In the genomic region with DNA sequence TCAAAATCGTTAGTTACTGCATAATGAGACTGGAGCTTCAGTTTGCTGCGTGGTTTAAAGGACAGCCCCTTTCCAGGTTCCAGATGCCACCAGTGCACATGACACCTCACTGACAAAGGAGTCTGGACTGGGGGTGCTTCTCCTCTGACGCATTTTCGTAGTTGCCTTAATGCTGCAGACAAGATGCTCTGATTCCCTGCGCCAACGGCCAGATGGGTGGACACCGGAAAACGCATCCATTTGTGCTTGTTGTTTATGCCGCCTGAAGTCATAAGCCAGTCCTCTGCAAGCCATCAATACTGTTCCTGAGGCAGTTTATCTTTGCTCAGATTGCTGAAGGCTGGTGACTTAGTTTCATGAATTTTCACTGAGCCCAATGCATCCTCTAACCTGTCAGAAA, we compare ENCODE assay signal across 19 cellular contexts. TPM values are rescaled to one million over a fixed set of nuclear protein-coding genes. Genes with fewer than 3 reads are reported as not detected.
DNase-seq lines count a peak whose midpoint lies in the region; ATAC-seq and TF ChIP-seq lines count a peak whose summit lies in the region.
"Had no signal": no experiment of that assay in that cellular context is flagged by ENCODE, and none has a peak within 500 bp of the region (broad histone marks: within the 10 kb centered on the region; RNA-seq: fewer than 3 reads in every experiment).

No MANE protein-coding gene starts in this region.

- H3K27me3 Mint-ChIP-seq in activated T-cell treated with anti-CD3 and anti-CD28 coated beads, Interleukin-2, amount 50 U/mL, for 24 hours, result no peaks in the 10 kb centered on the region
- H3K27me3 Mint-ChIP-seq in CD4-positive, alpha-beta T cell, result no peaks in the 10 kb centered on the region
- H3K27me3 Mint-ChIP-seq in activated T-helper 2 cell treated with anti-CD3 and anti-CD28 coated beads, Interferon-gamma antibody, Interleukin-2, Interleukin-4, amounts not matched to agents 10 μg/mL and 5 μg/mL and 100 μg/mL, durations not matched to agents 14 hours and 24 hours and 36 hours (ENCODE audit: low read depth), result no peaks in the 10 kb centered on the region
- peaks cover 5% of the 10 kb centered on the region for H3K27me3 Mint-ChIP-seq in neural progenitor cell (ENCODE audit: insufficient read depth, low read depth)
- H3K27me3 Mint-ChIP-seq: CD8-positive, alpha-beta memory T cell had no signal

- no peak overlapping the region for H3K4me3 ChIP-seq in neural progenitor cell
- no peak overlapping the region for H3K4me3 ChIP-seq in vagina
- H3K4me3 ChIP-seq: A549, Peyer's patch had no signal

- no peaks in the 10 kb centered on the region for H3K36me3 ChIP-seq in neural progenitor cell
- no peaks in the 10 kb centered on the region for H3K36me3 ChIP-seq in vagina

- peaks cover 38% of the 10 kb centered on the region for H3K79me2 ChIP-seq in neural progenitor cell (ENCODE audit: low read depth)

- H3F3A ChIP-seq in neural progenitor cell (ENCODE audit: low read depth), result no peaks in the 10 kb centered on the region

- no peak for TF ChIP-seq CTCF in CD4-positive, alpha-beta T cell (IDR thresholded peaks at IDR 0.05)
- TF ChIP-seq CTCF in neural progenitor cell (IDR thresholded peaks at IDR 0.05) (no peak), vagina (IDR thresholded peaks at IDR 0.05) (no peak)

- H2AFZ ChIP-seq in neural progenitor cell (replicated peaks), result no peak overlapping the region

- POLR2A ChIA-PET in CD4-positive, alpha-beta T cell (lab: Charles Lee), result no interaction called here

- H3K27me3 ChIP-seq in CD4-positive, alpha-beta T cell (ENCODE audit: control insufficient read depth, insufficient read depth, low read length), result no peaks in the 10 kb centered on the region
- H3K27me3 ChIP-seq in neural progenitor cell, result no peaks in the 10 kb centered on the region
- H3K27me3 ChIP-seq in vagina, result no peaks in the 10 kb centered on the region
- H3K27me3 ChIP-seq: Peyer's patch had no signal

- no peak for TF ChIP-seq POLR2A in vagina (IDR thresholded peaks at IDR 0.05)

- H3K9ac ChIP-seq in neural progenitor cell, result no peak overlapping the region

- H3K27ac Mint-ChIP-seq in activated T-cell treated with anti-CD3 and anti-CD28 coated beads, Interleukin-2, amount 50 U/mL, for 24 hours, result peak overlapping the region; percentile 32
- peak overlapping the region; percentile 53 for H3K27ac Mint-ChIP-seq in CD4-positive, alpha-beta T cell
- H3K27ac Mint-ChIP-seq in activated T-helper 2 cell treated with anti-CD3 and anti-CD28 coated beads, Interferon-gamma antibody, Interleukin-2, Interleukin-4, amounts not matched to agents 10 μg/mL and 5 μg/mL and 100 μg/mL, durations not matched to agents 14 hours and 24 hours and 36 hours, result peak overlapping the region; percentile 81
- H3K27ac Mint-ChIP-seq in neural progenitor cell, result no peak overlapping the region

- ATAC-seq in CD4-positive, alpha-beta T cell (ENCODE audit: poor library complexity), result no peak
- ATAC-seq: A549 had no signal

- H3K9me3 ChIP-seq in CD4-positive, alpha-beta T cell (ENCODE audit: control insufficient read depth, low read length), result no peaks in the 10 kb centered on the region
- H3K9me3 ChIP-seq in neural progenitor cell (ENCODE audit: low read depth), result no peaks in the 10 kb centered on the region
- H3K9me3 ChIP-seq in vagina, result no peaks in the 10 kb centered on the region
- H3K9me3 ChIP-seq: A549, Peyer's patch had no signal

- H3K36me3 Mint-ChIP-seq in activated T-cell treated with anti-CD3 and anti-CD28 coated beads, Interleukin-2, amount 50 U/mL, for 24 hours (ENCODE audit: low read depth), result peaks cover 61% of the 10 kb centered on the region
- peaks cover 36% of the 10 kb centered on the region for H3K36me3 Mint-ChIP-seq in CD4-positive, alpha-beta T cell (ENCODE audit: low read depth)
- peaks cover 20% of the 10 kb centered on the region for H3K36me3 Mint-ChIP-seq in activated T-helper 2 cell treated with anti-CD3 and anti-CD28 coated beads, Interferon-gamma antibody, Interleukin-2, Interleukin-4, amounts not matched to agents 10 μg/mL and 5 μg/mL and 100 μg/mL, durations not matched to agents 14 hours and 24 hours and 36 hours (ENCODE audit: low read depth)
- H3K36me3 Mint-ChIP-seq in neural progenitor cell, result peaks cover 4% of the 10 kb centered on the region

- H3K4me2 ChIP-seq in neural progenitor cell, result no peak overlapping the region
- H3K4me2 ChIP-seq: A549 had no signal

- CTCF ChIA-PET in CD4-positive, alpha-beta T cell (lab: Charles Lee), result no interaction called here

- H3K4me1 Mint-ChIP-seq in activated T-cell treated with anti-CD3 and anti-CD28 coated beads, Interleukin-2, amount 50 U/mL, for 24 hours (ENCODE audit: low read depth), result peaks cover 69% of the 10 kb centered on the region
- H3K4me1 Mint-ChIP-seq in CD4-positive, alpha-beta T cell (ENCODE audit: low read depth), result peaks cover 39% of the 10 kb centered on the region
- H3K4me1 Mint-ChIP-seq in activated T-helper 2 cell treated with anti-CD3 and anti-CD28 coated beads, Interferon-gamma antibody, Interleukin-2, Interleukin-4, amounts not matched to agents 10 μg/mL and 5 μg/mL and 100 μg/mL, durations not matched to agents 14 hours and 24 hours and 36 hours (ENCODE audit: low read depth), result peaks cover 44% of the 10 kb centered on the region
- H3K4me1 Mint-ChIP-seq in neural progenitor cell, result peaks cover 38% of the 10 kb centered on the region

- H3K4me3 Mint-ChIP-seq in activated T-cell treated with anti-CD3 and anti-CD28 coated beads, Interleukin-2, amount 50 U/mL, for 24 hours, result no peak overlapping the region
- no peak overlapping the region for H3K4me3 Mint-ChIP-seq in CD4-positive, alpha-beta T cell
- no peak overlapping the region for H3K4me3 Mint-ChIP-seq in activated T-helper 2 cell treated with anti-CD3 and anti-CD28 coated beads, Interferon-gamma antibody, Interleukin-2, Interleukin-4, amounts not matched to agents 10 μg/mL and 5 μg/mL and 100 μg/mL, durations not matched to agents 14 hours and 24 hours and 36 hours (ENCODE audit: low read depth)
- no peak overlapping the region for H3K4me3 Mint-ChIP-seq in neural progenitor cell
- H3K4me3 Mint-ChIP-seq: CD8-positive, alpha-beta memory T cell had no signal

- no peaks in the 10 kb centered on the region for H3K9me3 Mint-ChIP-seq in activated T-cell treated with anti-CD3 and anti-CD28 coated beads, Interleukin-2, amount 50 U/mL, for 24 hours
- H3K9me3 Mint-ChIP-seq in CD4-positive, alpha-beta T cell, result no peaks in the 10 kb centered on the region
- H3K9me3 Mint-ChIP-seq in activated T-helper 2 cell treated with anti-CD3 and anti-CD28 coated beads, Interferon-gamma antibody, Interleukin-2, Interleukin-4, amounts not matched to agents 10 μg/mL and 5 μg/mL and 100 μg/mL, durations not matched to agents 14 hours and 24 hours and 36 hours, result no peaks in the 10 kb centered on the region
- no peaks in the 10 kb centered on the region for H3K9me3 Mint-ChIP-seq in neural progenitor cell
- H3K9me3 Mint-ChIP-seq: CD8-positive, alpha-beta memory T cell had no signal

- intact Hi-C loops in CD4-positive, alpha-beta T cell (cut with DNase I, micrococcal nuclease), result no loop called here
- intact Hi-C loops in activated T-helper 2 cell treated with anti-CD3 and anti-CD28 coated beads, Interferon-gamma antibody, Interleukin-2, Interleukin-4, amounts not matched to agents 10 μg/mL and 5 μg/mL and 100 μg/mL, durations not matched to agents 14 hours and 24 hours and 36 hours (cut with micrococcal nuclease), result no loop called here
- intact Hi-C loops in vagina (cut with DNase I), result no loop called here

- H4K20me1 ChIP-seq in neural progenitor cell (ENCODE audit: low read depth), result peaks cover 53% of the 10 kb centered on the region

- no peak for DNase-seq in activated T-cell treated with anti-CD3 and anti-CD28 coated beads, Interleukin-2, amount 50 U/mL, for 24 hours
- DNase-seq in activated T-cell treated with anti-CD3 and anti-CD28 coated beads, Interleukin-2, amount 50 U/mL, for 48 hours, result no peak
- no peak for DNase-seq in CD4-positive, alpha-beta T cell
- DNase-seq in activated T-helper 2 cell treated with anti-CD3 and anti-CD28 coated beads, Interferon-gamma antibody, Interleukin-2, Interleukin-4, amounts not matched to agents 10 μg/mL and 5 μg/mL and 100 μg/mL, durations not matched to agents 14 hours and 24 hours and 36 hours (ENCODE audit: low spot score), result no peak
- DNase-seq in neural progenitor cell (ENCODE audit: low spot score), result peak; percentile 1
- no peak for DNase-seq in Ammon's horn (ENCODE audit: low spot score)
- no peak for DNase-seq in vagina (ENCODE audit: extremely low spot score in 2 of 2)
- DNase-seq in NCI-H2196 treated with DMSO at 0.1 percent for 48 hours (lab: John Stamatoyannopoulos, UW; ENCODE audit: unreplicated experiment), result no peak
- DNase-seq: CD8-positive, alpha-beta memory T cell; DMS 273 treated with DMSO at 0.1 percent for 48 hours; H7; Karpas-422; NCI-H1417; NCI-H1930; NCI-H2171; NCI-H510A; Peyer's patch; SHP77 had no signal

- no peak overlapping the region for H3K27ac ChIP-seq in CD4-positive, alpha-beta T cell (ENCODE audit: low read depth, low read length)
- H3K27ac ChIP-seq in neural progenitor cell, result no peak overlapping the region
- no peak overlapping the region for H3K27ac ChIP-seq in vagina
- H3K27ac ChIP-seq: A549, Peyer's patch had no signal

- H3K4me1 ChIP-seq in neural progenitor cell, result peaks cover 20% of the 10 kb centered on the region
- peaks cover 83% of the 10 kb centered on the region for H3K4me1 ChIP-seq in vagina
- H3K4me1 ChIP-seq: A549 had no signal

RNA-seq across cellular contexts. Expression of a gene that starts 16.0 kb away (rescaled TPM):
- total RNA-seq in CD4-positive, alpha-beta T cell, result 10 to 100 TPM; 35.7 to 38.9 TPM
- total RNA-seq in activated T-helper 2 cell treated with anti-CD3 and anti-CD28 coated beads, Interferon-gamma antibody, Interleukin-2, Interleukin-4, amounts not matched to agents 10 μg/mL and 5 μg/mL and 100 μg/mL, durations not matched to agents 14 hours and 24 hours and 36 hours, result 33.6 and 40.1 TPM in 2 replicates
- total RNA-seq in neural progenitor cell (ENCODE audit: low replicate concordance) (5.8 and 19.8 TPM in 2 replicates), vagina (93.3 TPM)

RNA-seq across cellular contexts. Expression of a gene that starts 24.6 kb away (rescaled TPM):
- 10 to 100 TPM; 92.4 to 96.6 TPM for total RNA-seq in CD4-positive, alpha-beta T cell
- total RNA-seq in activated T-helper 2 cell treated with anti-CD3 and anti-CD28 coated beads, Interferon-gamma antibody, Interleukin-2, Interleukin-4, amounts not matched to agents 10 μg/mL and 5 μg/mL and 100 μg/mL, durations not matched to agents 14 hours and 24 hours and 36 hours, result 40.6 and 43.6 TPM in 2 replicates
- total RNA-seq in neural progenitor cell (ENCODE audit: low replicate concordance) (32.5 and 39.1 TPM in 2 replicates), vagina (44.9 TPM)

RNA-seq across cellular contexts. Expression of a gene that starts 50.4 kb away (rescaled TPM):
- 1 to 10 TPM in 1 of 2 experiments, under 1 TPM in 1; 0.74 to 1.2 TPM for total RNA-seq in CD4-positive, alpha-beta T cell
- total RNA-seq in activated T-helper 2 cell treated with anti-CD3 and anti-CD28 coated beads, Interferon-gamma antibody, Interleukin-2, Interleukin-4, amounts not matched to agents 10 μg/mL and 5 μg/mL and 100 μg/mL, durations not matched to agents 14 hours and 24 hours and 36 hours, result 12.3 and 12.4 TPM in 2 replicates
- 4.8 and 6.7 TPM in 2 replicates for total RNA-seq in neural progenitor cell (ENCODE audit: low replicate concordance)
- total RNA-seq in vagina, result 1.5 TPM
